8 cellular contexts compared by ENCODE assay signal in the genomic region with DNA sequence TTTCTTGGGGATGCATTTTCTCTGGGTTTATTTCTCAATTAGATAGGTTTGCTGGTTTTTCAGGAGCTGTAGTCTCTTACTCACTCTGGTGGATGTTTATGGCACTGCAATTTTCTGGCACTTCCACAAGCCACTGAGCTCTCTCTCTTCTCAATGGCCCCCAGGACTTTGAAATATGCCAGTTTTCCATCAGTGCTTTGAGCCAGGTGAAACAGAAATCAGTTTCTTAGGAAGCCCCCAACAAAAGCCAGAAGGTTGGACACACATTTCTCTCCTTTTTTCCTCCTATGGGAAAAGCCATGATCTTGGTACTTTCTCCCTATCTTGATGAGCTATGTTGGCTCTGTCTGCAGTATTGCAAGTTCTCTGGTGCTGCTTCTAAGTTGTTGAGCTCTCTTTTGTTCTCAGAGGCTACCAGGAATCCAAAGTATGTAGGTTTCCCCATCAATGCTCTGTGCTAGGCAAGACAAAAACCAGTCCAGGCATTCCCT.
DNase-seq lines count a peak whose midpoint lies in the region; ATAC-seq and TF ChIP-seq lines count a peak whose summit lies in the region.

No MANE protein-coding gene starts in this region.

- H3K79me1 ChIP-seq in H9 (ENCODE audit: insufficient read depth, low read depth, low read length, poor library complexity, severe bottlenecking) (no peaks in the 10 kb centered on the region), mesendoderm (ENCODE audit: low read length) (no peaks in the 10 kb centered on the region)

- H2AFZ ChIP-seq in DND-41 (ENCODE audit: low read depth, low read length): no peak overlapping the region
- peak overlapping the region; percentile 94 for H2AFZ ChIP-seq in H9 (ENCODE audit: low read length)

- peak; percentile 29 for DNase-seq in DND-41
- peak; percentile 76 for DNase-seq in H9
- peak; percentile 42 for DNase-seq in NCI-H460 (ENCODE audit: extremely low read depth, low read depth)
- DNase-seq in breast epithelium (ENCODE audit: low spot score in 2 of 2): no peak
- DNase-seq in mesendoderm: peak; percentile 93
- no peak for DNase-seq in NCI-H2107 treated with DMSO at 0.1 percent for 48 hours (lab: John Stamatoyannopoulos, UW; ENCODE audit: unreplicated experiment)
- no peak for DNase-seq in NCI-H774 (lab: John Stamatoyannopoulos, UW)
- no peak for DNase-seq in COLO668 (lab: John Stamatoyannopoulos, UW; ENCODE audit: unreplicated experiment)

- H2BK5ac ChIP-seq in H9 (ENCODE audit: insufficient read length, low read length): no peak overlapping the region
- H2BK5ac ChIP-seq in mesendoderm (ENCODE audit: low read length): no peak overlapping the region

- H2BK20ac ChIP-seq in H9 (ENCODE audit: low read depth, low read length, poor library complexity, severe bottlenecking): no peak overlapping the region

- H4K5ac ChIP-seq in H9 (ENCODE audit: insufficient read length, low read depth, low read length) (no peak overlapping the region), mesendoderm (ENCODE audit: low read length) (no peak overlapping the region)

- no peak overlapping the region for H3K14ac ChIP-seq in H9 (ENCODE audit: insufficient read depth, low read length)

- H3K4ac ChIP-seq in H9 (ENCODE audit: low read depth, low read length) (no peak overlapping the region), mesendoderm (ENCODE audit: low read depth, low read length) (no peak overlapping the region)

- H3K18ac ChIP-seq in H9 (ENCODE audit: insufficient read length, low read depth, low read length): peak overlapping the region; percentile 81
- peak overlapping the region; percentile 60 for H3K18ac ChIP-seq in mesendoderm (ENCODE audit: low read length)

- H3K9me3 Mint-ChIP-seq in H9: peaks cover 12% of the 10 kb centered on the region in 2 experiments

- H2BK120ac ChIP-seq in H9 (ENCODE audit: low read depth, low read length, poor library complexity, severe bottlenecking) (no peak overlapping the region), mesendoderm (ENCODE audit: low read depth, low read length) (no peak overlapping the region)

- H2BK15ac ChIP-seq in H9 (ENCODE audit: low read depth, low read length): no peak overlapping the region
- no peak overlapping the region for H2BK15ac ChIP-seq in mesendoderm (replicated peaks; ENCODE audit: low read depth)

- H3K36me3 ChIP-seq in DND-41 (ENCODE audit: insufficient read depth, low read length) (no peaks in the 10 kb centered on the region), breast epithelium (no peaks in the 10 kb centered on the region), mesendoderm (ENCODE audit: control insufficient read depth, insufficient read depth, low read length) (no peaks in the 10 kb centered on the region)

- no peaks in the 10 kb centered on the region for H3K23me2 ChIP-seq in H9 (ENCODE audit: insufficient read length, low read depth, low read length, poor library complexity, severe bottlenecking)

- H3K4me3 ChIP-seq in DND-41 (ENCODE audit: low read depth in 1 of 2, low read length in 2 of 2): no peak overlapping the region
- H3K4me3 ChIP-seq in breast epithelium: no peak overlapping the region
- no peak overlapping the region for H3K4me3 ChIP-seq in mesendoderm (ENCODE audit: low read length)

- peaks cover 5% of the 10 kb centered on the region for H3K27me3 ChIP-seq in DND-41 (ENCODE audit: insufficient read depth, low read length, poor library complexity)
- H3K27me3 ChIP-seq in H9 (ENCODE audit: insufficient read depth, low read length): no peaks in the 10 kb centered on the region
- H3K27me3 ChIP-seq in breast epithelium: no peaks in the 10 kb centered on the region
- H3K27me3 ChIP-seq in mesendoderm (ENCODE audit: insufficient read depth, low read length, poor library complexity): no peaks in the 10 kb centered on the region

- H3K27me3 Mint-ChIP-seq in H9 (ENCODE audit: low read depth): no peaks in the 10 kb centered on the region

- H3K79me2 ChIP-seq in DND-41 (ENCODE audit: insufficient read depth, low read length) (no peaks in the 10 kb centered on the region), H9 (ENCODE audit: insufficient read depth, low read length) (no peaks in the 10 kb centered on the region), mesendoderm (ENCODE audit: control insufficient read depth, insufficient read depth, low read length) (no peaks in the 10 kb centered on the region)

- H3K9me3 ChIP-seq in DND-41 (ENCODE audit: insufficient read depth, low read length, severe bottlenecking) (peaks cover 10% of the 10 kb centered on the region), H9 (ENCODE audit: control insufficient read depth, low read depth, low read length) (no peaks in the 10 kb centered on the region), breast epithelium (peaks cover 6 to 19% of the 10 kb centered on the region in 2 donors)

- intact Hi-C loops in breast epithelium (cut with DNase I; ENCODE audit: low total_unique reads): no loop called here

- no peak overlapping the region for H3K9ac ChIP-seq in DND-41 (ENCODE audit: low read depth, low read length)
- H3K9ac ChIP-seq in H9 (ENCODE audit: extremely low read depth, insufficient read length, low read length): no peak overlapping the region
- H3K9ac ChIP-seq in mesendoderm (ENCODE audit: low read length): no peak overlapping the region

- H3T11ph ChIP-seq in H9 (ENCODE audit: low read length): no peak overlapping the region

- H3K56ac ChIP-seq in H9 (ENCODE audit: insufficient read length, low read depth, low read length): no peak overlapping the region
- no peak overlapping the region for H3K56ac ChIP-seq in mesendoderm (ENCODE audit: low read length)

- H2BK12ac ChIP-seq in H9 (ENCODE audit: insufficient read length, low read depth, low read length): no peak overlapping the region

- H4K8ac ChIP-seq in H9 (replicated peaks; ENCODE audit: insufficient read length, low read depth, low read length) (no peak overlapping the region), mesendoderm (ENCODE audit: low read depth, low read length) (no peak overlapping the region)

- peaks cover 0 to 15% (median 0%) of the 10 kb centered on the region in 3 experiments; a peak in 2 of 7 replicates for H3K36me3 Mint-ChIP-seq in H9 (ENCODE audit: insufficient read depth in 1 of 3, low read depth in 3 of 3)

- H4K91ac ChIP-seq in H9 (ENCODE audit: insufficient read length, low read depth, low read length): no peak overlapping the region

- H2AK5ac ChIP-seq in H9 (ENCODE audit: insufficient read length, low read length) (no peak overlapping the region), mesendoderm (ENCODE audit: low read length) (no peak overlapping the region)

- H4K20me1 ChIP-seq in DND-41 (ENCODE audit: insufficient read depth, low read length): no peaks in the 10 kb centered on the region
- no peaks in the 10 kb centered on the region for H4K20me1 ChIP-seq in H9 (ENCODE audit: control insufficient read depth, insufficient read depth, insufficient read length)

- ATAC-seq in DND-41 (ENCODE audit: insufficient read depth, low read depth): peak; percentile 63; the same call in 2 of the 3 replicates

- H3K23ac ChIP-seq in H9 (ENCODE audit: insufficient read length, low read depth, low read length) (no peak overlapping the region), mesendoderm (ENCODE audit: low read length) (no peak overlapping the region)

- no peak overlapping the region for H3K27ac ChIP-seq in DND-41 (ENCODE audit: low read length)
- H3K27ac ChIP-seq in H9 (ENCODE audit: insufficient read length, low read depth, low read length): peak overlapping the region; percentile 38
- H3K27ac ChIP-seq in breast epithelium: no peak overlapping the region
- H3K27ac ChIP-seq in mesendoderm (ENCODE audit: low read depth, low read length): no peak overlapping the region

- peak overlapping the region in 1 of 2 experiments; percentile 16; a peak in 1 of 5 replicates for H3K4me3 Mint-ChIP-seq in H9

- peaks cover 19 to 20% of the 10 kb centered on the region in 2 experiments for H3K4me1 Mint-ChIP-seq in H9

- H3K4me1 ChIP-seq in DND-41 (ENCODE audit: insufficient read depth, low read length) (0 out of 2 replicates have a peak, but pooled peaks cover 2% of the 10 kb centered on the region), H9 (ENCODE audit: insufficient read depth, low read length) (no peaks in the 10 kb centered on the region), breast epithelium (no peaks in the 10 kb centered on the region), mesendoderm (ENCODE audit: control insufficient read depth, low read depth, low read length) (peaks cover 2% of the 10 kb centered on the region)

- H3K4me2 ChIP-seq in DND-41 (ENCODE audit: insufficient read depth, low read length): no peak overlapping the region
- H3K4me2 ChIP-seq in H9 (ENCODE audit: insufficient read depth, insufficient read length, low read length): peak overlapping the region; percentile 11
- H3K4me2 ChIP-seq in mesendoderm (ENCODE audit: low read length): no peak overlapping the region

- TF ChIP-seq CTCF in DND-41 (IDR thresholded peaks at IDR 0.05; ENCODE audit: borderline replicate concordance, extremely low read depth, low read length, poor library complexity, severe bottlenecking) (peak; percentile 65), H9 (conservative IDR thresholded peaks at IDR 0.05) (peak; percentile 78), breast epithelium (IDR thresholded peaks at IDR 0.05) (peak in 2 of 3 donors; percentile 17 to 48)

- H3K27ac Mint-ChIP-seq in H9: peak overlapping the region; percentile 24 to 83 (median 31); a peak in 4 of 7 replicates

- no peak for TF ChIP-seq POLR2A in breast epithelium (IDR thresholded peaks at IDR 0.05)

Comparison
In these comparisons a context has a peak if more than half of its experiments do, and no peak if none do; other contexts are left out.
1. DNase-seq: peak in DND-41 (single experiment), H9 (single experiment), NCI-H460 (single experiment) and mesendoderm (single experiment); none in breast epithelium (0 of 2), NCI-H2107 treated with DMSO at 0.1 percent for 48 hours (single experiment), NCI-H774 (single experiment) and COLO668 (single experiment).
2. Peak in every context shown above with its lines, with median percentiles within 50 percentile points of each other: CTCF ChIP-seq.